Comparison of ENCODE assay signal across 9 cellular contexts in the genomic region with DNA sequence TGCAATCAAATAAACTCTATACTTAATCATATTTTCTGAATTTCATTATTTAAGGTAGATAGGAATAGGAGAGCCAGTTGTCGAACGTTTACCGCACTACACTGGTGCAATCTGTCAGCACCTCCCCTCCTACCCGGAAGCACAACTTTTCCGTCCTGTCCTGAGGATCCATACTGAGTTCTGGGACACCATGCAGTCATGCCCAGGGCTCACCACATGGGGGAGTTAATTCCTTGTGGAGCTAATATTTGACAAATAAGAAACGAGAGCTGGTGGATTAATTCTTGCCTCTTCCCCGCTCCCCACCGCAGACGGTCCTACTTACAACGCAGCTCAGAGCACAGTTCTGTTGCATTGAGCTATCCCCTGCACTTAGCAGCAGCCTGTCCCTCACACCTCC.
DNase-seq lines count a peak whose midpoint lies in the region; ATAC-seq, FAIRE-seq and TF ChIP-seq lines count a peak whose summit lies in the region.
"Had no signal": no experiment of that assay in that cellular context is flagged by ENCODE, and none has a peak within 500 bp of the region (broad histone marks: within the 10 kb centered on the region; RNA-seq: fewer than 3 reads in every experiment).

No MANE protein-coding gene starts in this region.

- no peak for ATAC-seq in GM21786 (IDR thresholded peaks at IDR 0.05; ENCODE audit: unreplicated experiment)

- no peaks in the 10 kb centered on the region for H3K36me3 Mint-ChIP-seq in nephron progenitor cell (ENCODE audit: low read depth)

- H3K27ac Mint-ChIP-seq in nephron progenitor cell, result no peak overlapping the region

- peak; percentile 27 for DNase-seq in GM03348 (ENCODE audit: low spot score)
- DNase-seq in NB4 (ENCODE audit: low read depth), result peak; percentile 64
- DNase-seq in dermis blood vessel endothelial cell, result peak; percentile 69
- peak; percentile 34 for DNase-seq in nephron progenitor cell
- DNase-seq in activated CD8-positive, alpha-beta memory T cell treated with anti-CD3 and anti-CD28 coated beads for 24 hours, result no peak
- no peak for DNase-seq in GM19239 (ENCODE audit: insufficient read length, low spot score)
- DNase-seq in NCI-H526 treated with DMSO at 0.1 percent for 48 hours (lab: John Stamatoyannopoulos, UW), result no peak
- DNase-seq: stimulated activated CD4-positive, alpha-beta T cell treated with anti-CD3 and anti-CD28 coated beads, Interleukin-4, amount 100 ng/mL, for 4 hours had no signal

- H3K9me3 Mint-ChIP-seq in nephron progenitor cell, result no peaks in the 10 kb centered on the region

- no peak overlapping the region for H3K4me3 Mint-ChIP-seq in nephron progenitor cell

- TF ChIP-seq CTCF in NB4 (IDR thresholded peaks at IDR 0.05; ENCODE audit: low read depth, low read length) (peak; percentile 70), nephron progenitor cell (IDR thresholded peaks at IDR 0.05) (peak; percentile 42)

- no peak for TF ChIP-seq POLR2A in NB4 (IDR thresholded peaks at IDR 0.05; ENCODE audit: extremely low read depth, insufficient read length)

- H3K27me3 Mint-ChIP-seq in nephron progenitor cell (ENCODE audit: low read depth, poor library complexity), result peaks cover 7% of the 10 kb centered on the region

- H3K4me1 Mint-ChIP-seq in nephron progenitor cell, result peaks cover 25% of the 10 kb centered on the region

- FAIRE-seq in GM19239 (lab: Jason Lieb, UNC), result no peak

- no peak overlapping the region for H3K4me3 ChIP-seq in NB4 (ENCODE audit: low read depth, low read length)

Comparison
In these comparisons a context has a peak if more than half of its experiments do, and no peak if none do; other contexts are left out.
1. DNase-seq: peak in GM03348 (single experiment), NB4 (single experiment), dermis blood vessel endothelial cell (single experiment) and nephron progenitor cell (single experiment); none in activated CD8-positive, alpha-beta memory T cell treated with anti-CD3 and anti-CD28 coated beads for 24 hours (single experiment), GM19239 (single experiment) and NCI-H526 treated with DMSO at 0.1 percent for 48 hours (single experiment).